ENCODE assay signal across 35 cellular contexts in the genomic region with DNA sequence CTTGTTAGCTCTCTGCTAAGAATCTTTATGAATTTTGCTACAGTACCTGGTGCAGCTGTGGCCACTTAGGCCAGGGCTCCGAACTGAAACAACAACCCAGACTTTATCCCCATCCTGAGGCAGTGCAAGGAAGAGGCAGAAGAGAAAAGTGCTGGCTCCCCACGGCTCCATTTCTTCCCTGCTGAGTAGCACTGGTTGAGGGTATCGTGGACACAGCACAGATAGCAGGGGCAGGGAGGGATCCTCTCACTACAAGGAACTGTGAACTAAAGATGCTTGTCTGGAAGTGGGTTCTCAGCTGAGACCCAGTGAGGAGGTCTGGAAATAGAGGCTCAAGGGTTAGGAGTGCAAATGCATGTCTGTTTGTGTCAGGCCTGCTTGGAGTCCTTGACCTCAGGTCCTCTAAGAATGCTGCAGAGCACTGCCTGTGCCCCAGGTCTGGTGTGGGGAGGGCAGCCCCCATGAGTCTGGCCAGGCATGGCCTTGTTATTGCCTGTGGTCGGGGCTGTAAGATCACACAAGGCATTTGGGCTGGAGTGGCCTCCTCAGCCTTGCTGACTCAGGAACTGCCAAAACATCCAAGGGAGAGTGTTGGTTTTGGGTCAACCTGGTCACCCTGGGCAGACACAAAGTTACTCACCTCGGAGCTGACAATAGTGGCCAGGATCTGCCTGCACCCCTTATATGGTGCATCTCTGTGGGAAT. TPM values are rescaled to one million over a fixed set of nuclear protein-coding genes. Genes with fewer than 3 reads are reported as not detected.
"Had no signal": no experiment of that assay in that cellular context is flagged by ENCODE, and none has a peak within 500 bp of the region (broad histone marks: within the 10 kb centered on the region; RNA-seq: fewer than 3 reads in every experiment).

No MANE protein-coding gene starts in this region.

- H3K4me1 ChIP-seq: ascending aorta, SJCRH30 had no signal

- H3K36me3 Mint-ChIP-seq: activated CD4-positive, alpha-beta memory T cell treated with anti-CD3 and anti-CD28 coated beads for 36 hours; activated naive CD4-positive, alpha-beta T cell treated with anti-CD3 and anti-CD28 coated beads, Interleukin-2, amount 50 U/mL, for 24 hours; activated naive CD8-positive, alpha-beta T cell treated with anti-CD3 and anti-CD28 coated beads, Interleukin-2, amount 10 ng/mL, durations not matched to agents 7 days and 5 days had no signal

- H3K4me3 ChIP-seq: ascending aorta, K562, MG63, SJCRH30, SK-N-MC had no signal

- H3K27ac Mint-ChIP-seq: activated CD4-positive, alpha-beta memory T cell treated with anti-CD3 and anti-CD28 coated beads for 36 hours; activated naive CD4-positive, alpha-beta T cell treated with anti-CD3 and anti-CD28 coated beads, Interleukin-2, amount 50 U/mL, for 24 hours; activated naive CD8-positive, alpha-beta T cell treated with anti-CD3 and anti-CD28 coated beads, Interleukin-2, amount 10 ng/mL, durations not matched to agents 7 days and 5 days; WTC11 had no signal

- H3K36me3 ChIP-seq: ascending aorta, MG63 had no signal

- DNase-seq: activated CD4-positive, alpha-beta memory T cell treated with anti-CD3 and anti-CD28 coated beads for 36 hours; activated CD4-positive, alpha-beta T cell treated with anti-CD3 and anti-CD28 coated beads for 4 hours; activated CD4-positive, alpha-beta T cell treated with anti-CD3 and anti-CD28 coated beads, Interleukin-2, amount 50 U/mL, for 1 hour; activated CD4-positive, CD25-positive, alpha-beta regulatory T cell treated with anti-CD3 and anti-CD28 coated beads, Interleukin-2, amount 50 U/mL, for 72 hours; activated CD8-positive, alpha-beta memory T cell treated with anti-CD3 and anti-CD28 coated beads, Interleukin-2, amount 50 U/mL, for 4 hours; activated gamma-delta T cell; activated naive CD4-positive, alpha-beta T cell treated with Interleukin-2 at 50 U/mL for 16 hours; activated naive CD8-positive, alpha-beta T cell treated with anti-CD3 and anti-CD28 coated beads, Interleukin-2, amount 10 ng/mL, durations not matched to agents 7 days and 5 days; activated T-cell treated with anti-CD3 and anti-CD28 coated beads for 4 hours; activated T-cell treated with anti-CD3 and anti-CD28 coated beads, Interleukin-2, amount 50 U/mL, for 4 hours; amygdala; caudate nucleus; MG63; NCI-H1048; NCI-H1105 treated with DMSO at 0.1 percent for 48 hours; NCI-H1436; NCI-H1694; NCI-H1930; NCI-H2081 treated with DMSO at 0.1 percent for 48 hours; NCI-H226; NCI-H446 treated with DMSO at 0.1 percent for 48 hours; NCI-H524; NCI-H69; NCI-H82; SHP77; SJCRH30; T1000 had no signal

- ATAC-seq: activated T-cell treated with anti-CD3 and anti-CD28 coated beads, Interleukin-2, amount 50 U/mL, for 4 hours; K562; Panc1; WTC11 had no signal

- H3K9me3 ChIP-seq: ascending aorta, MG63, SJCRH30 had no signal

- H3K27ac ChIP-seq: ascending aorta, SJCRH30, SK-N-MC had no signal

- H3K27me3 ChIP-seq: ascending aorta, MG63, SJCRH30 had no signal

- H3K4me3 Mint-ChIP-seq: activated CD4-positive, alpha-beta memory T cell treated with anti-CD3 and anti-CD28 coated beads for 36 hours; activated naive CD4-positive, alpha-beta T cell treated with anti-CD3 and anti-CD28 coated beads, Interleukin-2, amount 50 U/mL, for 24 hours; activated naive CD8-positive, alpha-beta T cell treated with anti-CD3 and anti-CD28 coated beads, Interleukin-2, amount 10 ng/mL, durations not matched to agents 7 days and 5 days; activated T-cell treated with anti-CD3 and anti-CD28 coated beads, Interleukin-2, amount 50 U/mL, for 4 hours; WTC11 had no signal

- H3K4me1 Mint-ChIP-seq: activated naive CD4-positive, alpha-beta T cell treated with anti-CD3 and anti-CD28 coated beads, Interleukin-2, amount 50 U/mL, for 24 hours; activated naive CD8-positive, alpha-beta T cell treated with anti-CD3 and anti-CD28 coated beads, Interleukin-2, amount 10 ng/mL, durations not matched to agents 7 days and 5 days; WTC11 had no signal

- H3K9me3 Mint-ChIP-seq: activated CD4-positive, alpha-beta memory T cell treated with anti-CD3 and anti-CD28 coated beads for 36 hours; activated naive CD4-positive, alpha-beta T cell treated with anti-CD3 and anti-CD28 coated beads, Interleukin-2, amount 50 U/mL, for 24 hours; activated naive CD8-positive, alpha-beta T cell treated with anti-CD3 and anti-CD28 coated beads, Interleukin-2, amount 10 ng/mL, durations not matched to agents 7 days and 5 days; activated T-cell treated with anti-CD3 and anti-CD28 coated beads, Interleukin-2, amount 50 U/mL, for 4 hours had no signal

RNA-seq across cellular contexts. Expression of a gene that starts 58.1 kb away (rescaled TPM):
- total RNA-seq: activated CD4-positive, alpha-beta memory T cell treated with anti-CD3 and anti-CD28 coated beads for 36 hours; activated naive CD8-positive, alpha-beta T cell treated with anti-CD3 and anti-CD28 coated beads, Interleukin-2, amount 10 ng/mL, durations not matched to agents 7 days and 5 days; ascending aorta; T-helper 1 cell treated with Interleukin-12 subunit alpha and Interleukin-12 subunit beta and Interleukin-4 antibody, amounts not matched to agents 30 ng/mL and 1 ng/mL, for 36 hours; T-helper 2 cell treated with Interferon-gamma antibody and Interleukin-4, amounts not matched to agents 100 ng/mL and 5 ng/mL, for 36 hours had no signal
